Comparison of ENCODE assay signal across 1 cellular context in genomic region chr7:25395976-25396375, GRCh38.
TF ChIP-seq lines count a peak whose summit lies in the region.

No MANE protein-coding gene starts in this region.

TF ChIP-seq in WTC11, 78 proteins besides CTCF, POLR2A, EP300 and RAD21 (continued from another document):
- TF ChIP-seq FOXP4 (CRISPR knock-in tag; IDR thresholded peaks at IDR 0.05) (no peak), SMAD3 (CRISPR knock-in tag; IDR thresholded peaks at IDR 0.05; ENCODE audit: borderline replicate concordance) (no peak), AR (CRISPR knock-in tag; IDR thresholded peaks at IDR 0.05) (no peak), ATF1 (CRISPR knock-in tag; IDR thresholded peaks at IDR 0.05) (no peak), FOXJ3 (CRISPR knock-in tag; IDR thresholded peaks at IDR 0.05; ENCODE audit: borderline replicate concordance) (no peak), ZNF532 (CRISPR knock-in tag; IDR thresholded peaks at IDR 0.05; ENCODE audit: borderline replicate concordance) (no peak), NR3C1 (CRISPR knock-in tag; conservative IDR thresholded peaks at IDR 0.05; ENCODE audit: low read depth) (no peak), MYBL2 (CRISPR knock-in tag; IDR thresholded peaks at IDR 0.05) (no peak)
TF ChIP-seq in WTC11: peak in this region for 0.
